1 cellular context compared by ENCODE assay signal in the genomic region with DNA sequence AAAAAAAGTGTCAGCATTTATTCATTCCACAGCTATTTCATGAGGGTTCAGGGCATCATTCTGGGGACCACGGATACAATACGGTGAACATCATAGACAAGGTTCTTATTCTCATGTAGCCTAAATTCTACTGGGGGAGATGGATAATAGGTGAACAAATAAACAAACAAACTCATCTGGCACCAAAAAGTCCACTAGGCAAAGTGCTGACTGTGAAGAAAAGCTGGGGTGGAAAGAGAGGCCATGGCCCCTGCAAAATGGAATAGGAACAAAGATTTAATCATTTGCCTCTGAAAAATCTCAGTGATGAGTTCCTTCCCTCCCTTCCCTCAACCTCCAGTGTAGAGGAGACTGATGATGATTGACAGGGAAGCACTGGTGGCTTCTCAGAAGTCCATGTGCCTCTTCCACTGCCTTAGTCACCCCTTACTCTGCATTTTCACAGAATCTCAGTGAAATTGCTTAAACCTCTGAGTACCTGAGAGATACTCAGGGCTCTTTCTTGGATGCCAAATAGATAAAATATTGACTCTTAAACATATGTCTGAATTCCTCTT.
TF ChIP-seq lines count a peak whose summit lies in the region.

No MANE protein-coding gene starts in this region.

TF ChIP-seq in K562, 482 proteins besides CTCF, POLR2A, EP300 and RAD21 (continued from another document):
- TF ChIP-seq ZBTB5 (IDR thresholded peaks at IDR 0.05) (no peak), ZNF165 (CRISPR knock-in tag; IDR thresholded peaks at IDR 0.05; ENCODE audit: borderline replicate concordance) (no peak), KDM1A (IDR thresholded peaks at IDR 0.05) (peak; percentile 49 to 74; a peak in 2 of 4 replicates), MBD1 (CRISPR knock-in tag; IDR thresholded peaks at IDR 0.05) (no peak), ZNF280B (CRISPR knock-in tag; IDR thresholded peaks at IDR 0.05) (no peak), CREBBP (IDR thresholded peaks at IDR 0.05; ENCODE audit: low read depth, low read length) (no peak), PBX2 (CRISPR knock-in tag; IDR thresholded peaks at IDR 0.05; ENCODE audit: low read depth) (no peak; the same call in 1 of the 2 replicates), PBX2 (tag; conservative IDR thresholded peaks at IDR 0.05; ENCODE audit: low read depth) (peak; percentile 86), MITF (IDR thresholded peaks at IDR 0.05) (no peak), JUND (IDR thresholded peaks at IDR 0.05; ENCODE audit: borderline replicate concordance, low read depth, low read length) (peak; percentile 29; the same call in 1 of the 2 replicates), JUND (tag; IDR thresholded peaks at IDR 0.05; ENCODE audit: borderline replicate concordance, low read depth, low read length) (no peak; the same call in 2 of the 3 replicates), ATF1 (CRISPR knock-in tag; IDR thresholded peaks at IDR 0.05) (no peak), ATF1 (tag; IDR thresholded peaks at IDR 0.05) (no peak), C11orf30 (IDR thresholded peaks at IDR 0.05; ENCODE audit: low read depth) (peak; percentile 79), ZNF316 (IDR thresholded peaks at IDR 0.05) (peak; percentile 88), GABPB2 (CRISPR knock-in tag; conservative IDR thresholded peaks at IDR 0.05) (no peak), ZNF431 (CRISPR knock-in tag; IDR thresholded peaks at IDR 0.05) (no peak), BRD9 (IDR thresholded peaks at IDR 0.05; ENCODE audit: low read depth, partially characterized antibody) (no peak), PHF21A (IDR thresholded peaks at IDR 0.05; ENCODE audit: borderline replicate concordance, low read depth) (peak; percentile 70; the same call in 1 of the 2 replicates), ETV6 (IDR thresholded peaks at IDR 0.05; ENCODE audit: borderline replicate concordance in 1 of 2, low read depth in 2 of 2, low read length in 1 of 2) (no peak), ETV6 (CRISPR knock-in tag; IDR thresholded peaks at IDR 0.05; ENCODE audit: borderline replicate concordance) (no peak), MAFK (IDR thresholded peaks at IDR 0.05; ENCODE audit: low read length) (no peak; the same call in 1 of the 2 replicates), CEBPB (tag; IDR thresholded peaks at IDR 0.05) (no peak), TAF9B (IDR thresholded peaks at IDR 0.05; ENCODE audit: partially characterized antibody) (no peak)
- TF ChIP-seq, protein P1, sequence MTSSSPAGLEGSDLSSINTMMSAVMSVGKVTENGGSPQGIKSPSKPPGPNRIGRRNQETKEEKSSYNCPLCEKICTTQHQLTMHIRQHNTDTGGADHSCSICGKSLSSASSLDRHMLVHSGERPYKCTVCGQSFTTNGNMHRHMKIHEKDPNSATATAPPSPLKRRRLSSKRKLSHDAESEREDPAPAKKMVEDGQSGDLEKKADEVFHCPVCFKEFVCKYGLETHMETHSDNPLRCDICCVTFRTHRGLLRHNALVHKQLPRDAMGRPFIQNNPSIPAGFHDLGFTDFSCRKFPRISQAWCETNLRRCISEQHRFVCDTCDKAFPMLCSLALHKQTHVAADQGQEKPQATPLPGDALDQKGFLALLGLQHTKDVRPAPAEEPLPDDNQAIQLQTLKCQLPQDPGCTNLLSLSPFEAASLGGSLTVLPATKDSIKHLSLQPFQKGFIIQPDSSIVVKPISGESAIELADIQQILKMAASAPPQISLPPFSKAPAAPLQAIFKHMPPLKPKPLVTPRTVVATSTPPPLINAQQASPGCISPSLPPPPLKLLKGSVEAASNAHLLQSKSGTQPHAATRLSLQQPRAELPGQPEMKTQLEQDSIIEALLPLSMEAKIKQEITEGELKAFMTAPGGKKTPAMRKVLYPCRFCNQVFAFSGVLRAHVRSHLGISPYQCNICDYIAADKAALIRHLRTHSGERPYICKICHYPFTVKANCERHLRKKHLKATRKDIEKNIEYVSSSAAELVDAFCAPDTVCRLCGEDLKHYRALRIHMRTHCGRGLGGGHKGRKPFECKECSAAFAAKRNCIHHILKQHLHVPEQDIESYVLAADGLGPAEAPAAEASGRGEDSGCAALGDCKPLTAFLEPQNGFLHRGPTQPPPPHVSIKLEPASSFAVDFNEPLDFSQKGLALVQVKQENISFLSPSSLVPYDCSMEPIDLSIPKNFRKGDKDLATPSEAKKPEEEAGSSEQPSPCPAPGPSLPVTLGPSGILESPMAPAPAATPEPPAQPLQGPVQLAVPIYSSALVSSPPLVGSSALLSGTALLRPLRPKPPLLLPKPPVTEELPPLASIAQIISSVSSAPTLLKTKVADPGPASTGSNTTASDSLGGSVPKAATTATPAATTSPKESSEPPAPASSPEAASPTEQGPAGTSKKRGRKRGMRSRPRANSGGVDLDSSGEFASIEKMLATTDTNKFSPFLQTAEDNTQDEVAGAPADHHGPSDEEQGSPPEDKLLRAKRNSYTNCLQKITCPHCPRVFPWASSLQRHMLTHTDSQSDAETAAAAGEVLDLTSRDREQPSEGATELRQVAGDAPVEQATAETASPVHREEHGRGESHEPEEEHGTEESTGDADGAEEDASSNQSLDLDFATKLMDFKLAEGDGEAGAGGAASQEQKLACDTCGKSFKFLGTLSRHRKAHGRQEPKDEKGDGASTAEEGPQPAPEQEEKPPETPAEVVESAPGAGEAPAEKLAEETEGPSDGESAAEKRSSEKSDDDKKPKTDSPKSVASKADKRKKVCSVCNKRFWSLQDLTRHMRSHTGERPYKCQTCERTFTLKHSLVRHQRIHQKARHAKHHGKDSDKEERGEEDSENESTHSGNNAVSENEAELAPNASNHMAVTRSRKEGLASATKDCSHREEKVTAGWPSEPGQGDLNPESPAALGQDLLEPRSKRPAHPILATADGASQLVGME (CRISPR knock-in tag; IDR thresholded peaks at IDR 0.05): no peak
- TF ChIP-seq, protein P2, sequence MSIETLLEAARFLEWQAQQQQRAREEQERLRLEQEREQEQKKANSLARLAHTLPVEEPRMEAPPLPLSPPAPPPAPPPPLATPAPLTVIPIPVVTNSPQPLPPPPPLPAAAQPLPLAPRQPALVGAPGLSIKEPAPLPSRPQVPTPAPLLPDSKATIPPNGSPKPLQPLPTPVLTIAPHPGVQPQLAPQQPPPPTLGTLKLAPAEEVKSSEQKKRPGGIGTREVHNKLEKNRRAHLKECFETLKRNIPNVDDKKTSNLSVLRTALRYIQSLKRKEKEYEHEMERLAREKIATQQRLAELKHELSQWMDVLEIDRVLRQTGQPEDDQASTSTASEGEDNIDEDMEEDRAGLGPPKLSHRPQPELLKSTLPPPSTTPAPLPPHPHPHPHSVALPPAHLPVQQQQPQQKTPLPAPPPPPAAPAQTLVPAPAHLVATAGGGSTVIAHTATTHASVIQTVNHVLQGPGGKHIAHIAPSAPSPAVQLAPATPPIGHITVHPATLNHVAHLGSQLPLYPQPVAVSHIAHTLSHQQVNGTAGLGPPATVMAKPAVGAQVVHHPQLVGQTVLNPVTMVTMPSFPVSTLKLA (conservative IDR thresholded peaks at IDR 0.05): peak; percentile 25 to 56; a peak in 1 of 4 replicates
- TF ChIP-seq, protein P3, sequence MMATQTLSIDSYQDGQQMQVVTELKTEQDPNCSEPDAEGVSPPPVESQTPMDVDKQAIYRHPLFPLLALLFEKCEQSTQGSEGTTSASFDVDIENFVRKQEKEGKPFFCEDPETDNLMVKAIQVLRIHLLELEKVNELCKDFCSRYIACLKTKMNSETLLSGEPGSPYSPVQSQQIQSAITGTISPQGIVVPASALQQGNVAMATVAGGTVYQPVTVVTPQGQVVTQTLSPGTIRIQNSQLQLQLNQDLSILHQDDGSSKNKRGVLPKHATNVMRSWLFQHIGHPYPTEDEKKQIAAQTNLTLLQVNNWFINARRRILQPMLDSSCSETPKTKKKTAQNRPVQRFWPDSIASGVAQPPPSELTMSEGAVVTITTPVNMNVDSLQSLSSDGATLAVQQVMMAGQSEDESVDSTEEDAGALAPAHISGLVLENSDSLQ (IDR thresholded peaks at IDR 0.05): peak; percentile 97
